In genomic region chr20:58709703-58710039, GRCh38 we compare ENCODE assay signal across 15 cellular contexts. TPM values are rescaled to one million over a fixed set of nuclear protein-coding genes. Genes with fewer than 3 reads are reported as not detected.
DNase-seq lines count a peak whose midpoint lies in the region; ATAC-seq and TF ChIP-seq lines count a peak whose summit lies in the region.
"Had no signal": no experiment of that assay in that cellular context is flagged by ENCODE, and none has a peak within 500 bp of the region (broad histone marks: within the 10 kb centered on the region; RNA-seq: fewer than 3 reads in every experiment).

No MANE protein-coding gene starts in this region.

- no peak overlapping the region for H3K4me3 Mint-ChIP-seq in natural killer cell
- no peak overlapping the region for H3K4me3 Mint-ChIP-seq in natural killer cell treated with Interleukin-12 subunit alpha and Interleukin-12 subunit beta and Interleukin-15 and Interleukin-18, amount 100 ng/mL, for 72 hours
- H3K4me3 Mint-ChIP-seq: CD8-positive, alpha-beta memory T cell had no signal

- H3K4me1 ChIP-seq in RWPE2 (ENCODE audit: insufficient read depth, poor library complexity, severe bottlenecking), result no peaks in the 10 kb centered on the region

- ATAC-seq in natural killer cell, result no peak
- ATAC-seq in natural killer cell treated with Interleukin-12 subunit alpha and Interleukin-12 subunit beta and Interleukin-15 and Interleukin-18, amount 100 ng/mL, for 72 hours, result no peak
- ATAC-seq in RWPE2 (ENCODE audit: low read depth), result no peak
- ATAC-seq: Panc1 had no signal

- H3K9me3 Mint-ChIP-seq in natural killer cell, result no peaks in the 10 kb centered on the region
- H3K9me3 Mint-ChIP-seq in natural killer cell treated with Interleukin-12 subunit alpha and Interleukin-12 subunit beta and Interleukin-15 and Interleukin-18, amount 100 ng/mL, for 72 hours, result no peaks in the 10 kb centered on the region
- H3K9me3 Mint-ChIP-seq: CD8-positive, alpha-beta memory T cell had no signal

- H3K27me3 Mint-ChIP-seq in natural killer cell (ENCODE audit: low read depth in 2 of 2), result no peaks in the 10 kb centered on the region
- H3K27me3 Mint-ChIP-seq in natural killer cell treated with Interleukin-12 subunit alpha and Interleukin-12 subunit beta and Interleukin-15 and Interleukin-18, amount 100 ng/mL, for 72 hours, result no peaks in the 10 kb centered on the region

- peaks cover 4% of the 10 kb centered on the region; the same call in 1 of the 2 replicates for H3K36me3 ChIP-seq in RWPE2 (ENCODE audit: low read depth)

- no peaks in the 10 kb centered on the region for H3K27me3 ChIP-seq in RWPE2 (ENCODE audit: insufficient read depth, poor library complexity, severe bottlenecking)
- H3K27me3 ChIP-seq: BLaER1 had no signal

- no peaks in the 10 kb centered on the region for H3K36me3 Mint-ChIP-seq in natural killer cell
- H3K36me3 Mint-ChIP-seq in natural killer cell treated with Interleukin-12 subunit alpha and Interleukin-12 subunit beta and Interleukin-15 and Interleukin-18, amount 100 ng/mL, for 72 hours, result no peaks in the 10 kb centered on the region

- no peak overlapping the region for H3K4me3 ChIP-seq in RWPE2 (ENCODE audit: severe bottlenecking)
- H3K4me3 ChIP-seq: BLaER1 had no signal

- DNase-seq in natural killer cell (peak; percentile 9), RWPE2 (ENCODE audit: low spot score) (peak; percentile 65), posterior vena cava (ENCODE audit: low spot score) (peak; percentile 34), NCI-H2081 treated with DMSO at 0.1 percent for 48 hours (lab: John Stamatoyannopoulos, UW) (no peak), NCI-H524 (lab: John Stamatoyannopoulos, UW) (no peak), DMS 273 (lab: John Stamatoyannopoulos, UW; ENCODE audit: unreplicated experiment) (no peak)
- no peak for DNase-seq in natural killer cell treated with Interleukin-12 subunit alpha and Interleukin-12 subunit beta and Interleukin-15 and Interleukin-18, amount 100 ng/mL, for 72 hours (ENCODE audit: low spot score)
- DNase-seq: CD8-positive, alpha-beta memory T cell; IMR-90; NCI-H1417; NCI-H1930; NCI-H2171 treated with DMSO at 0.1 percent for 48 hours; SHP77 had no signal

- H3K27ac ChIP-seq in RWPE2 (ENCODE audit: poor library complexity, severe bottlenecking), result no peak overlapping the region
- H3K27ac ChIP-seq: BLaER1 had no signal

- H3K9me3 ChIP-seq in RWPE2 (ENCODE audit: severe bottlenecking), result no peaks in the 10 kb centered on the region
- H3K9me3 ChIP-seq: BLaER1 had no signal

- TF ChIP-seq CTCF in natural killer cell (IDR thresholded peaks at IDR 0.05) (no peak), RWPE2 (IDR thresholded peaks at IDR 0.05; ENCODE audit: poor library complexity, severe bottlenecking) (no peak)

- no peak overlapping the region for H3K27ac Mint-ChIP-seq in natural killer cell
- H3K27ac Mint-ChIP-seq in natural killer cell treated with Interleukin-12 subunit alpha and Interleukin-12 subunit beta and Interleukin-15 and Interleukin-18, amount 100 ng/mL, for 72 hours, result no peak overlapping the region

- no peaks in the 10 kb centered on the region for H3K4me1 Mint-ChIP-seq in natural killer cell
- H3K4me1 Mint-ChIP-seq in natural killer cell treated with Interleukin-12 subunit alpha and Interleukin-12 subunit beta and Interleukin-15 and Interleukin-18, amount 100 ng/mL, for 72 hours (ENCODE audit: low read depth in 2 of 2), result no peaks in the 10 kb centered on the region
- H3K4me1 Mint-ChIP-seq: CD8-positive, alpha-beta memory T cell had no signal

- intact Hi-C loops in natural killer cell (cut with micrococcal nuclease), result no loop called here
- intact Hi-C loops in posterior vena cava (cut with DNase I), result no loop called here

RNA-seq across cellular contexts. Expression of gene NPEPL1, which starts 17.1 kb away (rescaled TPM):
- total RNA-seq in natural killer cell, result 10 to 100 TPM; 66.0 to 83.7 (median 68.4) TPM
- total RNA-seq in natural killer cell treated with Interleukin-12 subunit alpha and Interleukin-12 subunit beta and Interleukin-15 and Interleukin-18, amount 100 ng/mL, for 72 hours, result 10 to 100 TPM; 23.6 to 30.4 TPM
- total RNA-seq in posterior vena cava, result 10 to 100 TPM; 28.5 to 31.4 TPM

RNA-seq across cellular contexts. Expression of gene STX16, which starts 58.6 kb away (rescaled TPM):
- 100 to 1,000 TPM; 136 to 146 (median 143) TPM for total RNA-seq in natural killer cell
- total RNA-seq in natural killer cell treated with Interleukin-12 subunit alpha and Interleukin-12 subunit beta and Interleukin-15 and Interleukin-18, amount 100 ng/mL, for 72 hours, result 10 to 100 TPM; 92.4 to 92.8 TPM
- total RNA-seq in posterior vena cava, result 10 to 100 TPM; 38.7 to 41.5 TPM

Comparison
In these comparisons a context has a peak if more than half of its experiments do, and no peak if none do; other contexts are left out.
1. DNase-seq: peak in natural killer cell (single experiment), RWPE2 (single experiment) and posterior vena cava (single experiment); none in natural killer cell treated with Interleukin-12 subunit alpha and Interleukin-12 subunit beta and Interleukin-15 and Interleukin-18, amount 100 ng/mL, for 72 hours (single experiment), NCI-H2081 treated with DMSO at 0.1 percent for 48 hours (single experiment), NCI-H524 (0 of 2) and DMS 273 (single experiment).